Comparison of ENCODE assay signal across 17 cellular contexts in the genomic region with DNA sequence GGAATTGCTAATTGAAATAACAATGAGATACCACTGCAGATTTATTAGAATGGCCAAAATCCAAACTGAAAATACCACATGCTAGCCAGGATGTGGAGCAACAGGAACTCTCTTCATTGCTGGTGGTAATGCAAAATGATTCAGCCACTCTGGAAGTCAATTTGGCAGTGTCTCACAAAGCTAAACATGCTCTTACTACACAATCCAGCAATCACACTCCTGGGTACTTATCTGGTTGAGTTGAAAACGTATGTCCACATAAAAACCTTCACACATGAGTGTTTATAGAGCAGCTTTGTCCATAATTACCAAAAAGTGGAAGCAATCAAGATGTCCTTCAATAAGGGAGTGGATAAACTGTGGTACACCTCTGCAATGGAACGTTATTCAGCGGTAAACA.
DNase-seq lines count a peak whose midpoint lies in the region; ATAC-seq and TF ChIP-seq lines count a peak whose summit lies in the region.
"Had no signal": no experiment of that assay in that cellular context is flagged by ENCODE, and none has a peak within 500 bp of the region (broad histone marks: within the 10 kb centered on the region; RNA-seq: fewer than 3 reads in every experiment).

No MANE protein-coding gene starts in this region.

- no peak overlapping the region for H3K14ac ChIP-seq in mesenchymal stem cell (ENCODE audit: low read length in 2 of 2)

- H3K4me3 ChIP-seq in NB4 (ENCODE audit: low read depth, low read length) (no peak overlapping the region), mesenchymal stem cell (ENCODE audit: insufficient read depth in 1 of 2, low read depth in 1 of 2, low read length in 2 of 2) (no peak overlapping the region)

- CTCF ChIA-PET in activated CD4-positive, alpha-beta T cell treated with anti-CD3 and anti-CD28 coated beads for 36 hours (lab: Charles Lee), result no interaction called here

- TF ChIP-seq CTCF in NB4 (IDR thresholded peaks at IDR 0.05; ENCODE audit: low read depth, low read length), result no peak

- H4K8ac ChIP-seq in mesenchymal stem cell (ENCODE audit: low read length), result no peak overlapping the region

- peaks cover 2% of the 10 kb centered on the region for H3K27me3 Mint-ChIP-seq in activated CD4-positive, alpha-beta T cell treated with anti-CD3 and anti-CD28 coated beads for 36 hours

- no peak overlapping the region for H4K91ac ChIP-seq in mesenchymal stem cell (ENCODE audit: low read length)

- peak overlapping the region; percentile 48 for H3K9ac ChIP-seq in mesenchymal stem cell (ENCODE audit: low read length)

- no peak overlapping the region for H2AK5ac ChIP-seq in mesenchymal stem cell (ENCODE audit: low read length, severe bottlenecking)

- no peak overlapping the region for H3K27ac ChIP-seq in mesenchymal stem cell (ENCODE audit: low read length, poor library complexity, severe bottlenecking)

- no peak for ATAC-seq in activated CD4-positive, alpha-beta T cell treated with anti-CD3 and anti-CD28 coated beads for 36 hours
- ATAC-seq: activated T-helper 17 cell treated with anti-CD3 and anti-CD28 coated beads, Interleukin-2, amount 50 U/mL, for 72 hours; stimulated activated naive CD8-positive, alpha-beta T cell treated with anti-CD3 and anti-CD28 coated beads, Interleukin-15, Interleukin-2, amounts not matched to agents 100 U/mL and 50 U/mL, for 24 hours had no signal

- intact Hi-C loops in activated CD4-positive, alpha-beta T cell treated with anti-CD3 and anti-CD28 coated beads for 36 hours (cut with DNase I, micrococcal nuclease), result no loop called here

- peak overlapping the region in 1 of 2 experiments; percentile 21 for H3K18ac ChIP-seq in mesenchymal stem cell (ENCODE audit: low read depth in 1 of 2, low read length in 2 of 2)

- no peak for TF ChIP-seq POLR2A in NB4 (IDR thresholded peaks at IDR 0.05; ENCODE audit: extremely low read depth, insufficient read length)

- H2BK15ac ChIP-seq in mesenchymal stem cell (ENCODE audit: low read depth, poor library complexity, severe bottlenecking), result no peak overlapping the region

- POLR2A ChIA-PET in activated CD4-positive, alpha-beta T cell treated with anti-CD3 and anti-CD28 coated beads for 36 hours (lab: Charles Lee), result no interaction called here

- no peak overlapping the region for H3K4ac ChIP-seq in mesenchymal stem cell (ENCODE audit: low read depth in 1 of 2, low read length in 2 of 2)

- no peaks in the 10 kb centered on the region for H3K36me3 Mint-ChIP-seq in activated CD4-positive, alpha-beta T cell treated with anti-CD3 and anti-CD28 coated beads for 36 hours (ENCODE audit: low read depth)

- no peak overlapping the region for H2BK12ac ChIP-seq in mesenchymal stem cell (ENCODE audit: low read length in 2 of 2)

- no peak overlapping the region for H3K27ac Mint-ChIP-seq in activated CD4-positive, alpha-beta T cell treated with anti-CD3 and anti-CD28 coated beads for 36 hours
- H3K27ac Mint-ChIP-seq: activated T-helper 17 cell treated with anti-CD3 and anti-CD28 coated beads, Interleukin-2, amount 50 U/mL, for 72 hours had no signal

- H2BK120ac ChIP-seq in mesenchymal stem cell (ENCODE audit: low read depth, low read length), result no peak overlapping the region

- no peak overlapping the region for H2BK5ac ChIP-seq in mesenchymal stem cell (ENCODE audit: low read depth, low read length, poor library complexity, severe bottlenecking)

- no peaks in the 10 kb centered on the region for H3K36me3 ChIP-seq in mesenchymal stem cell (ENCODE audit: control insufficient read depth in 1 of 2, insufficient read depth in 2 of 2, low read depth in 1 of 2, low read length in 2 of 2)

- no peaks in the 10 kb centered on the region for H3K27me3 ChIP-seq in mesenchymal stem cell (ENCODE audit: control insufficient read depth in 1 of 2, insufficient read depth in 1 of 2, low read length in 2 of 2)

- H3K4me3 Mint-ChIP-seq in activated CD4-positive, alpha-beta T cell treated with anti-CD3 and anti-CD28 coated beads for 36 hours, result no peak overlapping the region
- H3K4me3 Mint-ChIP-seq: activated T-helper 17 cell treated with anti-CD3 and anti-CD28 coated beads, Interleukin-2, amount 50 U/mL, for 72 hours; naive B cell had no signal

- no peak overlapping the region for H3K23ac ChIP-seq in mesenchymal stem cell (ENCODE audit: low read length in 2 of 2)

- DNase-seq in Daoy (ENCODE audit: low read depth) (peak; percentile 58), NB4 (ENCODE audit: low read depth) (peak; percentile 19), dermis blood vessel endothelial cell (peak; percentile 65), mesenchymal stem cell (peak; percentile 85), cerebellum (ENCODE audit: low spot score) (no peak), NCI-H146 (lab: John Stamatoyannopoulos, UW) (no peak)
- no peak for DNase-seq in activated CD4-positive, alpha-beta T cell treated with anti-CD3 and anti-CD28 coated beads for 36 hours
- DNase-seq in stimulated activated naive CD4-positive, alpha-beta T cell (lab: John Stamatoyannopoulos, UW), result no peak
- DNase-seq: activated CD4-positive, alpha-beta T cell treated with anti-CD3 and anti-CD28 coated beads, Interleukin-2, amount 50 U/mL, for 4 hours; islet precursor cell; naive B cell; NCI-H1105 treated with DMSO at 0.1 percent for 48 hours; NCI-H82; retina; stimulated activated CD4-positive, alpha-beta T cell treated with anti-CD3 and anti-CD28 coated beads, Interleukin-4, amount 100 ng/mL, for 4 hours; stimulated activated naive CD8-positive, alpha-beta T cell treated with anti-CD3 and anti-CD28 coated beads, Interleukin-15, Interleukin-2, amounts not matched to agents 100 U/mL and 50 U/mL, for 24 hours had no signal

- peaks cover 3% of the 10 kb centered on the region for H3K4me1 ChIP-seq in mesenchymal stem cell (ENCODE audit: control insufficient read depth, insufficient read depth, low read depth, low read length)

- 87% methylated on average over 2 of the region's 3 CpGs for WGBS in mesenchymal stem cell

- no peaks in the 10 kb centered on the region for H3K4me1 Mint-ChIP-seq in activated CD4-positive, alpha-beta T cell treated with anti-CD3 and anti-CD28 coated beads for 36 hours
- H3K4me1 Mint-ChIP-seq: activated T-helper 17 cell treated with anti-CD3 and anti-CD28 coated beads, Interleukin-2, amount 50 U/mL, for 72 hours had no signal

- H3K9me3 Mint-ChIP-seq in activated CD4-positive, alpha-beta T cell treated with anti-CD3 and anti-CD28 coated beads for 36 hours (ENCODE audit: low read depth), result no peaks in the 10 kb centered on the region
- H3K9me3 Mint-ChIP-seq: activated T-helper 17 cell treated with anti-CD3 and anti-CD28 coated beads, Interleukin-2, amount 50 U/mL, for 72 hours had no signal

- H3K4me2 ChIP-seq in mesenchymal stem cell (ENCODE audit: low read length, poor library complexity, severe bottlenecking), result no peak overlapping the region

- no peak overlapping the region for H2AFZ ChIP-seq in mesenchymal stem cell (ENCODE audit: low read depth, low read length)

- no peaks in the 10 kb centered on the region for H3K79me1 ChIP-seq in mesenchymal stem cell (replicated peaks; ENCODE audit: low read length, poor library complexity, severe bottlenecking)

- no peaks in the 10 kb centered on the region for H3K9me3 ChIP-seq in mesenchymal stem cell (ENCODE audit: control insufficient read depth, low read length)

Comparison
In these comparisons a context has a peak if more than half of its experiments do, and no peak if none do; other contexts are left out.
1. DNase-seq: peak in Daoy (single experiment), NB4 (single experiment), dermis blood vessel endothelial cell (single experiment) and mesenchymal stem cell (single experiment); none in activated CD4-positive, alpha-beta T cell treated with anti-CD3 and anti-CD28 coated beads for 36 hours (single experiment), stimulated activated naive CD4-positive, alpha-beta T cell (0 of 6), cerebellum (single experiment) and NCI-H146 (single experiment).